Comparison of ENCODE assay signal across 8 cellular contexts in genomic region chr14:50321009-50321660, GRCh38. TPM values are rescaled to one million over a fixed set of nuclear protein-coding genes. Genes with fewer than 3 reads are reported as not detected.
DNase-seq lines count a peak whose midpoint lies in the region; ATAC-seq, FAIRE-seq and TF ChIP-seq lines count a peak whose summit lies in the region.

No MANE protein-coding gene starts in this region.

- WGBS in small intestine, 3 donors, result 2% methylated on average over 9 of the region's 9 CpGs

- no peaks in the 10 kb centered on the region for H3K9me3 ChIP-seq in small intestine (ENCODE audit: control insufficient read depth, low read depth)

- peaks cover 0 to 5% of the 10 kb centered on the region in 2 donors for H3K36me3 ChIP-seq in small intestine (ENCODE audit: control insufficient read depth in 2 of 2, insufficient read depth in 2 of 2, low read length in 2 of 2)

- H3K9me3 Mint-ChIP-seq in T-helper 2 cell treated with Interferon-gamma antibody and Interleukin-4, amounts not matched to agents 5 μg/mL and 100 μg/mL, for 36 hours, result no peaks in the 10 kb centered on the region

- H3K27ac ChIP-seq in 22Rv1 (0 out of 2 replicates have a peak overlapping the region, but pooled peaks have one; percentile 2), small intestine (ENCODE audit: low read depth in 1 of 2, low read length in 1 of 2) (peak overlapping the region; percentile 71 to 78)

- no peak overlapping the region for H3K27ac Mint-ChIP-seq in T-helper 2 cell treated with Interferon-gamma antibody and Interleukin-4, amounts not matched to agents 5 μg/mL and 100 μg/mL, for 36 hours

- no peak overlapping the region for H3K4me3 Mint-ChIP-seq in T-helper 2 cell treated with Interferon-gamma antibody and Interleukin-4, amounts not matched to agents 5 μg/mL and 100 μg/mL, for 36 hours

- no peaks in the 10 kb centered on the region for H3K27me3 ChIP-seq in small intestine (ENCODE audit: control insufficient read depth in 2 of 2, insufficient read depth in 2 of 2, low read length in 2 of 2)

- peaks cover 14% of the 10 kb centered on the region for H3K4me1 Mint-ChIP-seq in T-helper 2 cell treated with Interferon-gamma antibody and Interleukin-4, amounts not matched to agents 5 μg/mL and 100 μg/mL, for 36 hours (ENCODE audit: low read depth)

- no peaks in the 10 kb centered on the region for H3K4me1 ChIP-seq in small intestine (ENCODE audit: control insufficient read depth in 2 of 2, insufficient read depth in 1 of 2, low read depth in 1 of 2, low read length in 1 of 2)

- no peaks in the 10 kb centered on the region for H3K27me3 Mint-ChIP-seq in T-helper 2 cell treated with Interferon-gamma antibody and Interleukin-4, amounts not matched to agents 5 μg/mL and 100 μg/mL, for 36 hours (ENCODE audit: low read depth)

- DNase-seq in GM13977 (ENCODE audit: low spot score), result peak; percentile 71
- peak; percentile 95 for DNase-seq in NCI-H1694 treated with DMSO at 0.1 percent for 48 hours (lab: John Stamatoyannopoulos, UW)
- DNase-seq in T-helper 2 cell treated with Interferon-gamma antibody and Interleukin-4, amounts not matched to agents 5 μg/mL and 100 μg/mL, for 36 hours (ENCODE audit: low spot score), result peak; percentile 79
- peak; percentile 95 for DNase-seq in astrocyte of the spinal cord (ENCODE audit: low read depth, low spot score)
- peak; percentile 66 for DNase-seq in iPS-NIHi7 (ENCODE audit: extremely low spot score)
- DNase-seq in small intestine, result peak; percentile 85

- H3K4me3 ChIP-seq in astrocyte of the spinal cord (ENCODE audit: low read depth, low read length) (peak overlapping the region; percentile 37), small intestine (ENCODE audit: low read depth in 1 of 2, low read length in 2 of 2) (no peak overlapping the region)

- peak; percentile 94 for TF ChIP-seq CTCF in 22Rv1 (IDR thresholded peaks at IDR 0.05)
- TF ChIP-seq CTCF in GM13977 (IDR thresholded peaks at IDR 0.05; ENCODE audit: extremely low read depth, insufficient read depth, missing control alignments), result peak; percentile 76
- TF ChIP-seq CTCF in astrocyte of the spinal cord (IDR thresholded peaks at IDR 0.05; ENCODE audit: low read depth, low read length), result peak; percentile 91

- in situ Hi-C loops in GM13977 (cut with MboI; ENCODE audit: low pct_unique_long_range_greater_than_20kb, low sequenced_read_pairs, unreplicated experiment), result loop anchor here (10.0 kb wide), 1 partner anchor 204 kb away; no protein-coding TSS in a partner anchor
- in situ Hi-C loops in astrocyte of the spinal cord (cut with HindIII; ENCODE audit: low sequenced_read_pairs), result no loop called here

- peak; percentile 89 for ATAC-seq in HG02885 (IDR thresholded peaks at IDR 0.05; ENCODE audit: poor library complexity, unreplicated experiment)

- peaks cover 22% of the 10 kb centered on the region for H3K36me3 Mint-ChIP-seq in T-helper 2 cell treated with Interferon-gamma antibody and Interleukin-4, amounts not matched to agents 5 μg/mL and 100 μg/mL, for 36 hours (ENCODE audit: low read depth)

- no peak for FAIRE-seq in small intestine (lab: Jason Lieb, UNC)

RNA-seq across cellular contexts. Expression of gene DMAC2L, which starts 9.0 kb away (rescaled TPM):
- polyA plus RNA-seq in small intestine, result 10 to 100 TPM; 13.6 to 27.0 (median 18.3) TPM

RNA-seq across cellular contexts. Expression of gene L2HGDH, which starts 9.1 kb away (rescaled TPM):
- polyA plus RNA-seq in small intestine, result 1 to 10 TPM; 1.1 to 5.9 (median 3.6) TPM
